20 cellular contexts compared by ENCODE assay signal in the genomic region with DNA sequence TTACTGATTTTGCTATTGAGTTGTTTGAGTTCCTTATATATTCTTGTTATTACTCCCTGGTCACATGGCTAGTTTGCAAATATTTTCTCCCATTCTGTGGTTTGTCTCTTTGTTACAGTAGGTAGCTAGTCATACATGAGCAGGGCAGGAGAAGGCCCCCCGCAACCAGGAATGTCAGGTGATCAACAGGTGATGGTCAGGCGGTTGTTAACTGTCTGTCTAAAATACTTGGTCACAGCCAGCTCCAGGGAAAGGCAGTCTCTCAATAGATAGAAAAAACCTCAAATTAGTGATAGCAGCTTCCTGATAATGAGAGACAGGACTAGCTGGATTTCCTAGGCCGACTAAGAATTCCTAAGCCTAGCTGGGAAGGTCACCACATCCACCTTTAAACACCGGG.
A peak's percentile ranks its signal among the peaks of the same experiment; 100 is the strongest.
DNase-seq lines count a peak whose midpoint lies in the region; TF ChIP-seq lines count a peak whose summit lies in the region.
"Had no signal": no experiment of that assay in that cellular context is flagged by ENCODE, and none has a peak within 500 bp of the region (broad histone marks: within the 10 kb centered on the region; RNA-seq: fewer than 3 reads in every experiment).

No MANE protein-coding gene starts in this region.

- H3K27me3 ChIP-seq in H9 (ENCODE audit: insufficient read depth, low read length) (no peaks in the 10 kb centered on the region), Peyer's patch (no peaks in the 10 kb centered on the region)
- H3K27me3 ChIP-seq: BE2C had no signal

- H4K8ac ChIP-seq in H9 (replicated peaks; ENCODE audit: insufficient read length, low read depth, low read length): no peak overlapping the region

- H3K4me1 ChIP-seq in H9 (ENCODE audit: insufficient read depth, low read length) (no peaks in the 10 kb centered on the region), Peyer's patch (no peaks in the 10 kb centered on the region)
- H3K4me1 ChIP-seq: BE2C had no signal

- no peak overlapping the region for H2AFZ ChIP-seq in H9 (ENCODE audit: low read length)
- H2AFZ ChIP-seq: GM23338, PC-9 had no signal

- H4K20me1 ChIP-seq in H9 (ENCODE audit: control insufficient read depth, insufficient read depth, insufficient read length): no peaks in the 10 kb centered on the region

- no peak overlapping the region for H3K4ac ChIP-seq in H9 (ENCODE audit: low read depth, low read length)

- H3K23ac ChIP-seq in H9 (ENCODE audit: insufficient read length, low read depth, low read length): no peak overlapping the region

- no peak overlapping the region for H3K4me3 ChIP-seq in coronary artery
- no peak overlapping the region for H3K4me3 ChIP-seq in Peyer's patch
- H3K4me3 ChIP-seq: GM23338, PC-9, SK-N-MC had no signal

- no peaks in the 10 kb centered on the region for H3K79me2 ChIP-seq in H9 (ENCODE audit: insufficient read depth, low read length)

- H4K5ac ChIP-seq in H9 (ENCODE audit: insufficient read length, low read depth, low read length): no peak overlapping the region

- H2BK5ac ChIP-seq in H9 (ENCODE audit: insufficient read length, low read length): no peak overlapping the region

- peaks cover 6 to 10% of the 10 kb centered on the region in 2 experiments for H3K9me3 Mint-ChIP-seq in H9

- no peaks in the 10 kb centered on the region for H3K23me2 ChIP-seq in H9 (ENCODE audit: insufficient read length, low read depth, low read length, poor library complexity, severe bottlenecking)

- H3K27ac ChIP-seq in H9 (ENCODE audit: insufficient read length, low read depth, low read length): no peak overlapping the region
- no peak overlapping the region for H3K27ac ChIP-seq in coronary artery
- peak overlapping the region; percentile 89 for H3K27ac ChIP-seq in temporal lobe (ENCODE audit: low read depth, low read length)
- no peak overlapping the region for H3K27ac ChIP-seq in Peyer's patch
- H3K27ac ChIP-seq: KMS-11, PC-9, RWPE1, SK-N-MC had no signal

- no peak overlapping the region for H3K4me2 ChIP-seq in H9 (ENCODE audit: insufficient read depth, insufficient read length, low read length)
- H3K4me2 ChIP-seq: GM23338, KMS-11, PC-9 had no signal

- H3K27me3 Mint-ChIP-seq in H9 (ENCODE audit: low read depth): peaks cover 6% of the 10 kb centered on the region; the same call in 1 of the 2 replicates

- no peak overlapping the region for H3K18ac ChIP-seq in H9 (ENCODE audit: insufficient read length, low read depth, low read length)

- no peak overlapping the region for H2BK15ac ChIP-seq in H9 (ENCODE audit: low read depth, low read length)

- H2BK20ac ChIP-seq in H9 (ENCODE audit: low read depth, low read length, poor library complexity, severe bottlenecking): no peak overlapping the region

- no peak overlapping the region for H3K9ac ChIP-seq in H9 (ENCODE audit: extremely low read depth, insufficient read length, low read length)
- H3K9ac ChIP-seq: KMS-11 had no signal

- no peak overlapping the region for H3K14ac ChIP-seq in H9 (ENCODE audit: insufficient read depth, low read length)

- TF ChIP-seq CTCF in H9 (conservative IDR thresholded peaks at IDR 0.05) (no peak), coronary artery (IDR thresholded peaks at IDR 0.05) (no peak), Peyer's patch (IDR thresholded peaks at IDR 0.05) (no peak)

- no peak overlapping the region for H3K56ac ChIP-seq in H9 (ENCODE audit: insufficient read length, low read depth, low read length)

- DNase-seq in H9 (peak; percentile 5), NCI-H2196 (lab: John Stamatoyannopoulos, UW; ENCODE audit: unreplicated experiment) (peak; percentile 33), coronary artery (ENCODE audit: low spot score) (peak; percentile 9), Peyer's patch (no peak), NCI-H82 treated with DMSO at 0.1 percent for 48 hours (lab: John Stamatoyannopoulos, UW; ENCODE audit: unreplicated experiment) (no peak), kidney tubule cell (ENCODE audit: low spot score) (no peak)
- DNase-seq: BE2C, DND-41, HCEC 1CT, IMR-90, NCI-H1105, NCI-H146, NCI-H69, PC-9, SHP77 treated with DMSO at 0.1 percent for 48 hours had no signal

- H2BK12ac ChIP-seq in H9 (ENCODE audit: insufficient read length, low read depth, low read length): no peak overlapping the region

- H3K4me3 Mint-ChIP-seq in H9: no peak overlapping the region
- H3K4me3 Mint-ChIP-seq: GM23338 had no signal

- no peaks in the 10 kb centered on the region for H3K36me3 ChIP-seq in Peyer's patch
- H3K36me3 ChIP-seq: BE2C had no signal

- H3K27ac Mint-ChIP-seq in H9: no peak overlapping the region; a peak in 1 of 7 replicates
- H3K27ac Mint-ChIP-seq: GM23338 had no signal

- no peak overlapping the region for H3T11ph ChIP-seq in H9 (ENCODE audit: low read length)

- no peak overlapping the region for H2BK120ac ChIP-seq in H9 (ENCODE audit: low read depth, low read length, poor library complexity, severe bottlenecking)

- H3K36me3 Mint-ChIP-seq in H9 (ENCODE audit: insufficient read depth in 1 of 3, low read depth in 3 of 3): peaks cover 0 to 7% (median 1%) of the 10 kb centered on the region in 3 experiments; a peak in 3 of 7 replicates

- TF ChIP-seq POLR2A in Peyer's patch (IDR thresholded peaks at IDR 0.05): no peak

- peaks cover 11 to 13% of the 10 kb centered on the region in 2 experiments for H3K4me1 Mint-ChIP-seq in H9
- H3K4me1 Mint-ChIP-seq: GM23338 had no signal

- H4K91ac ChIP-seq in H9 (ENCODE audit: insufficient read length, low read depth, low read length): no peak overlapping the region

- WGBS in H9 (ENCODE audit: extremely low coverage, insufficient read length, low lambda C conversion rate): no CpG with 5 or more reads among the region's 4 CpGs

- H3K79me1 ChIP-seq in H9 (ENCODE audit: insufficient read depth, low read depth, low read length, poor library complexity, severe bottlenecking): no peaks in the 10 kb centered on the region

- H3K9me3 ChIP-seq in H9 (ENCODE audit: control insufficient read depth, low read depth, low read length) (no peaks in the 10 kb centered on the region), Peyer's patch (no peaks in the 10 kb centered on the region)
- H3K9me3 ChIP-seq: BE2C had no signal

- H2AK5ac ChIP-seq in H9 (ENCODE audit: insufficient read length, low read length): no peak overlapping the region

Comparison
In these comparisons a context has a peak if more than half of its experiments do, and no peak if none do; other contexts are left out.
1. DNase-seq: peak in H9 (single experiment), NCI-H2196 (single experiment) and coronary artery (single experiment); none in Peyer's patch (0 of 3), NCI-H82 treated with DMSO at 0.1 percent for 48 hours (single experiment) and kidney tubule cell (single experiment).